24 cellular contexts compared by ENCODE assay signal in the genomic region with DNA sequence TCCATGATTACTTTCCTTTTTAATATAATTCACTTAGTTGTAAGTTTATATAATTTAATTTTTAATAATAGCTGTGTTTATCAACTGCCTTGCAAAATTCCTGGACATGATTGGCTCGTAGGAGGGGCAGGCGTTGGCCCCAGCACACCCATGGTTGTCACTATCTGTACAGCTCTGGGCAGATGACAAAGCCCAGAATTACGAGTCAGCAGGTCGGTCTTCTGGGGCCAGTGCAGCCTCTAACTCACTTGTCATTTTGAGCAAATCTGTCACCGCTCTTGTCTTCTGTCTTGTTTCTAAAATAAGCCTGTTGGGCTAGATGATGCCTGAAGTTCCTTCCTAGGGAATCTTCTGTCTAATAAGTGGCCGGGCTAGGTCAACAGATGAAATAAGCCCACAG. TPM values are rescaled to one million over a fixed set of nuclear protein-coding genes. Genes with fewer than 3 reads are reported as not detected.
"Had no signal": no experiment of that assay in that cellular context is flagged by ENCODE, and none has a peak within 500 bp of the region (broad histone marks: within the 10 kb centered on the region; RNA-seq: fewer than 3 reads in every experiment).

No MANE protein-coding gene starts in this region.

- DNase-seq: caudate nucleus; colonic mucosa; dermis blood vessel endothelial cell; effector CD4-positive, alpha-beta T cell; kidney; left colon; mammary epithelial cell; naive thymus-derived CD4-positive, alpha-beta T cell; nephron progenitor cell; stimulated activated CD4-positive, alpha-beta T cell treated with anti-CD3 and anti-CD28 coated beads, Interleukin-2, amount 100 ng/mL, for 24 hours; stimulated activated CD4-positive, alpha-beta T cell treated with anti-CD3 and anti-CD28 coated beads, Interleukin-4, amount 100 ng/mL, for 4 hours; stimulated activated naive B cell treated with anti-CD40 and anti-IgM and Interleukin-4, amounts not matched to agents 10 μg/mL and 1 μg/mL and 100 μg/mL, for 72 hours; stimulated activated naive CD8-positive, alpha-beta T cell treated with anti-CD3 and anti-CD28 coated beads, Interleukin-15, amount 100 ng/mL, for 72 hours; testis had no signal

- H3K36me3 ChIP-seq: colonic mucosa, tibial nerve had no signal

- ATAC-seq: esophagus mucosa; left colon; naive thymus-derived CD4-positive, alpha-beta T cell; stimulated activated naive B cell treated with anti-CD40 and anti-IgM and Interleukin-4, amounts not matched to agents 10 μg/mL and 1 μg/mL and 100 μg/mL, for 72 hours; stimulated activated naive CD8-positive, alpha-beta T cell treated with anti-CD3 and anti-CD28 coated beads, Interleukin-15, amount 100 ng/mL, for 72 hours had no signal

- H3K27me3 ChIP-seq: colonic mucosa, testis, tibial nerve had no signal

- H3K9me3 ChIP-seq: colonic mucosa, testis, tibial nerve had no signal

- H3K4me1 ChIP-seq: colonic mucosa, parathyroid adenoma, testis, tibial nerve had no signal

- H3K27ac ChIP-seq: colonic mucosa, parathyroid adenoma, testis, tibial nerve had no signal

- H3K4me3 ChIP-seq: colonic mucosa, testis, tibial nerve had no signal

- FAIRE-seq: frontal cortex, kidney had no signal

RNA-seq across cellular contexts. Expression of a gene that starts 21.4 kb away (rescaled TPM):
- total RNA-seq: colonic mucosa; esophagus mucosa; fibroblast of lung; frontal cortex; kidney; left colon; mammary epithelial cell; mesenteric fat pad; mononuclear cell; naive thymus-derived CD4-positive, alpha-beta T cell; pulmonary artery endothelial cell; subcutaneous adipose tissue; ureter had no signal
- polyA plus RNA-seq: fibroblast of lung; mammary epithelial cell; naive thymus-derived CD4-positive, alpha-beta T cell had no signal

RNA-seq across cellular contexts. Expression of a gene that starts 48.4 kb away (rescaled TPM):
- total RNA-seq: mononuclear cell, pulmonary artery endothelial cell had no signal
- polyA plus RNA-seq: naive thymus-derived CD4-positive, alpha-beta T cell had no signal
